ENCODE assay signal across 8 cellular contexts in genomic region chr6:166381733-166382499, GRCh38. TPM values are rescaled to one million over a fixed set of nuclear protein-coding genes. Genes with fewer than 3 reads are reported as not detected.
DNase-seq lines count a peak whose midpoint lies in the region; ATAC-seq, FAIRE-seq and TF ChIP-seq lines count a peak whose summit lies in the region.

No MANE protein-coding gene starts in this region.

- H3K9me3 Mint-ChIP-seq in activated naive CD8-positive, alpha-beta T cell treated with anti-CD3 and anti-CD28 coated beads, Interleukin-2, amount 50 U/mL, for 24 hours, result no peaks in the 10 kb centered on the region

- peak overlapping the region; percentile 36; the same call in 1 of the 2 replicates for H3K9ac ChIP-seq in KMS-11

- no peaks in the 10 kb centered on the region for H3K27me3 Mint-ChIP-seq in activated naive CD8-positive, alpha-beta T cell treated with anti-CD3 and anti-CD28 coated beads, Interleukin-2, amount 50 U/mL, for 24 hours

- H3K27me3 ChIP-seq in KMS-11 (ENCODE audit: insufficient read depth, low read depth) (no peaks in the 10 kb centered on the region), right cardiac atrium (ENCODE audit: control insufficient read depth, insufficient read depth) (no peaks in the 10 kb centered on the region)

- intact Hi-C loops in right cardiac atrium (cut with DNase I), result loop anchor here in 2 of 4 donors (2.0 to 5.0 kb wide), 2 partner anchors 39 to 40 kb away; partner anchors contain the start of gene SFT2D1 (in 2 of the 2)

- H3K79me2 ChIP-seq in KMS-11 (ENCODE audit: insufficient read depth, low read depth), result no peaks in the 10 kb centered on the region

- ATAC-seq in GM21786 (IDR thresholded peaks at IDR 0.05; ENCODE audit: unreplicated experiment) (peak; percentile 45), SK-N-SH treated with all-trans-retinoic acid at 6 μM for 48 hours (peak; percentile 66), right cardiac atrium (peak; percentile 58 to 62)
- peak; percentile 30 for ATAC-seq in activated naive CD8-positive, alpha-beta T cell treated with anti-CD3 and anti-CD28 coated beads, Interleukin-2, amount 50 U/mL, for 24 hours

- peak overlapping the region; percentile 86 for H3K4me2 ChIP-seq in KMS-11

- under 1% methylated on average over 49 of the region's 49 CpGs for WGBS in right cardiac atrium

- H3K4me1 ChIP-seq in KMS-11 (ENCODE audit: low read depth, poor library complexity, severe bottlenecking) (peaks cover 21% of the 10 kb centered on the region), right cardiac atrium (ENCODE audit: control insufficient read depth, insufficient read depth, low read length) (no peaks in the 10 kb centered on the region)

- H3K27ac ChIP-seq in KMS-11 (0 out of 2 replicates have a peak overlapping the region, but pooled peaks have one; percentile 7), right cardiac atrium (ENCODE audit: low read length) (peak overlapping the region; percentile 93)

- H3K36me3 Mint-ChIP-seq in activated naive CD8-positive, alpha-beta T cell treated with anti-CD3 and anti-CD28 coated beads, Interleukin-2, amount 50 U/mL, for 24 hours (ENCODE audit: low read depth), result no peaks in the 10 kb centered on the region

- TF ChIP-seq CTCF in KMS-11 (conservative IDR thresholded peaks at IDR 0.05; ENCODE audit: low read depth, low read length) (peak; percentile 72), retinal pigment epithelial cell (conservative IDR thresholded peaks at IDR 0.05; ENCODE audit: low read depth, low read length) (peak; percentile 75)

- peak; percentile 54 for FAIRE-seq in G401.6 (lab: Jason Lieb, UNC)

- H3K4me3 ChIP-seq in KMS-11 (IDR thresholded peaks at IDR 0.05; ENCODE audit: insufficient read depth, low read depth, low read length) (no peak overlapping the region), right cardiac atrium (ENCODE audit: low read length) (peak overlapping the region; percentile 79), retinal pigment epithelial cell (ENCODE audit: low read length) (peak overlapping the region; percentile 74)

- peak overlapping the region; percentile 86 for H3K4me3 Mint-ChIP-seq in activated naive CD8-positive, alpha-beta T cell treated with anti-CD3 and anti-CD28 coated beads, Interleukin-2, amount 50 U/mL, for 24 hours

- H4K20me1 ChIP-seq in KMS-11 (ENCODE audit: insufficient read depth), result no peaks in the 10 kb centered on the region

- H3K9me3 ChIP-seq in right cardiac atrium (ENCODE audit: control insufficient read depth, low read length), result no peaks in the 10 kb centered on the region

- H2AFZ ChIP-seq in KMS-11 (ENCODE audit: low read depth), result peak overlapping the region; percentile 62

- peak overlapping the region; percentile 71 for H3K27ac Mint-ChIP-seq in activated naive CD8-positive, alpha-beta T cell treated with anti-CD3 and anti-CD28 coated beads, Interleukin-2, amount 50 U/mL, for 24 hours

- H3K36me3 ChIP-seq in KMS-11 (ENCODE audit: insufficient read depth), result no peaks in the 10 kb centered on the region

- DNase-seq in activated naive CD8-positive, alpha-beta T cell treated with anti-CD3 and anti-CD28 coated beads, Interleukin-2, amount 50 U/mL, for 24 hours, result peak; percentile 82
- DNase-seq in right cardiac atrium, result peak; percentile 59 to 88 (median 86)
- no peak for DNase-seq in retinal pigment epithelial cell (ENCODE audit: low read depth)
- no peak for DNase-seq in GOT3 (lab: John Stamatoyannopoulos, UW)

- H3K4me1 Mint-ChIP-seq in activated naive CD8-positive, alpha-beta T cell treated with anti-CD3 and anti-CD28 coated beads, Interleukin-2, amount 50 U/mL, for 24 hours, result peaks cover 8% of the 10 kb centered on the region

TF ChIP-seq in SK-N-SH treated with all-trans-retinoic acid at 6 μM for 48 hours, 23 proteins besides CTCF, POLR2A, EP300 and RAD21:
- TF ChIP-seq, protein P1, sequence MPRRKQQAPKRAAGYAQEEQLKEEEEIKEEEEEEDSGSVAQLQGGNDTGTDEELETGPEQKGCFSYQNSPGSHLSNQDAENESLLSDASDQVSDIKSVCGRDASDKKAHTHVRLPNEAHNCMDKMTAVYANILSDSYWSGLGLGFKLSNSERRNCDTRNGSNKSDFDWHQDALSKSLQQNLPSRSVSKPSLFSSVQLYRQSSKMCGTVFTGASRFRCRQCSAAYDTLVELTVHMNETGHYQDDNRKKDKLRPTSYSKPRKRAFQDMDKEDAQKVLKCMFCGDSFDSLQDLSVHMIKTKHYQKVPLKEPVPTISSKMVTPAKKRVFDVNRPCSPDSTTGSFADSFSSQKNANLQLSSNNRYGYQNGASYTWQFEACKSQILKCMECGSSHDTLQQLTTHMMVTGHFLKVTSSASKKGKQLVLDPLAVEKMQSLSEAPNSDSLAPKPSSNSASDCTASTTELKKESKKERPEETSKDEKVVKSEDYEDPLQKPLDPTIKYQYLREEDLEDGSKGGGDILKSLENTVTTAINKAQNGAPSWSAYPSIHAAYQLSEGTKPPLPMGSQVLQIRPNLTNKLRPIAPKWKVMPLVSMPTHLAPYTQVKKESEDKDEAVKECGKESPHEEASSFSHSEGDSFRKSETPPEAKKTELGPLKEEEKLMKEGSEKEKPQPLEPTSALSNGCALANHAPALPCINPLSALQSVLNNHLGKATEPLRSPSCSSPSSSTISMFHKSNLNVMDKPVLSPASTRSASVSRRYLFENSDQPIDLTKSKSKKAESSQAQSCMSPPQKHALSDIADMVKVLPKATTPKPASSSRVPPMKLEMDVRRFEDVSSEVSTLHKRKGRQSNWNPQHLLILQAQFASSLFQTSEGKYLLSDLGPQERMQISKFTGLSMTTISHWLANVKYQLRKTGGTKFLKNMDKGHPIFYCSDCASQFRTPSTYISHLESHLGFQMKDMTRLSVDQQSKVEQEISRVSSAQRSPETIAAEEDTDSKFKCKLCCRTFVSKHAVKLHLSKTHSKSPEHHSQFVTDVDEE (CRISPR knock-in tag; IDR thresholded peaks at IDR 0.05), result no peak
- TF ChIP-seq, protein P2, sequence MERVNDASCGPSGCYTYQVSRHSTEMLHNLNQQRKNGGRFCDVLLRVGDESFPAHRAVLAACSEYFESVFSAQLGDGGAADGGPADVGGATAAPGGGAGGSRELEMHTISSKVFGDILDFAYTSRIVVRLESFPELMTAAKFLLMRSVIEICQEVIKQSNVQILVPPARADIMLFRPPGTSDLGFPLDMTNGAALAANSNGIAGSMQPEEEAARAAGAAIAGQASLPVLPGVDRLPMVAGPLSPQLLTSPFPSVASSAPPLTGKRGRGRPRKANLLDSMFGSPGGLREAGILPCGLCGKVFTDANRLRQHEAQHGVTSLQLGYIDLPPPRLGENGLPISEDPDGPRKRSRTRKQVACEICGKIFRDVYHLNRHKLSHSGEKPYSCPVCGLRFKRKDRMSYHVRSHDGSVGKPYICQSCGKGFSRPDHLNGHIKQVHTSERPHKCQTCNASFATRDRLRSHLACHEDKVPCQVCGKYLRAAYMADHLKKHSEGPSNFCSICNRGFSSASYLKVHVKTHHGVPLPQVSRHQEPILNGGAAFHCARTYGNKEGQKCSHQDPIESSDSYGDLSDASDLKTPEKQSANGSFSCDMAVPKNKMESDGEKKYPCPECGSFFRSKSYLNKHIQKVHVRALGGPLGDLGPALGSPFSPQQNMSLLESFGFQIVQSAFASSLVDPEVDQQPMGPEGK (CRISPR knock-in tag; IDR thresholded peaks at IDR 0.05; ENCODE audit: borderline replicate concordance), result no peak
- TF ChIP-seq PPARA (CRISPR knock-in tag; IDR thresholded peaks at IDR 0.05; ENCODE audit: borderline replicate concordance) (no peak), ZNF70 (CRISPR knock-in tag; IDR thresholded peaks at IDR 0.05) (no peak), ESRRG (CRISPR knock-in tag; IDR thresholded peaks at IDR 0.05) (no peak), BACH2 (CRISPR knock-in tag; IDR thresholded peaks at IDR 0.05; ENCODE audit: borderline replicate concordance) (no peak), ZFP3 (CRISPR knock-in tag; IDR thresholded peaks at IDR 0.05) (no peak), ZC3H10 (CRISPR knock-in tag; IDR thresholded peaks at IDR 0.05) (no peak)
TF ChIP-seq in SK-N-SH treated with all-trans-retinoic acid at 6 μM for 48 hours: peak in this region for 0.

RNA-seq across cellular contexts. Expression of gene MPC1, which starts 0.8 kb away (rescaled TPM):
- 100 to 1,000 TPM; 275 to 395 (median 317) TPM for total RNA-seq in right cardiac atrium
- 760 TPM for polyA plus RNA-seq in right cardiac atrium

RNA-seq across cellular contexts. Expression of gene SFT2D1, which starts 39.6 kb away (rescaled TPM):
- 10 to 100 TPM; 23.6 to 25.2 (median 24.3) TPM for total RNA-seq in right cardiac atrium
- 45.8 TPM for polyA plus RNA-seq in right cardiac atrium

Comparison
In these comparisons a context has a peak if more than half of its experiments do, and no peak if none do; other contexts are left out.
1. DNase-seq: peak in activated naive CD8-positive, alpha-beta T cell treated with anti-CD3 and anti-CD28 coated beads, Interleukin-2, amount 50 U/mL, for 24 hours (single experiment) and right cardiac atrium (3 of 3); none in retinal pigment epithelial cell (single experiment) and GOT3 (single experiment).
2. Peak in every context shown above with its lines, with median percentiles within 50 percentile points of each other: ATAC-seq.